In genomic region chr1:239061770-239062169, GRCh38 we compare ENCODE assay signal across 19 cellular contexts.
"Had no signal": no experiment of that assay in that cellular context is flagged by ENCODE, and none has a peak within 500 bp of the region (broad histone marks: within the 10 kb centered on the region; RNA-seq: fewer than 3 reads in every experiment).

No MANE protein-coding gene starts in this region.

- H3K4me1 ChIP-seq: foreskin keratinocyte, right atrium auricular region, stomach, transverse colon had no signal

- H3K27me3 Mint-ChIP-seq: dendritic cell treated with granulocyte-macrophage colony-stimulating factor and Interleukin-4, amounts not matched to agents 40 ng/mL and 50 ng/mL, for 4 days; naive thymus-derived CD8-positive, alpha-beta T cell had no signal

- H3K4me3 Mint-ChIP-seq: dendritic cell treated with granulocyte-macrophage colony-stimulating factor and Interleukin-4, amounts not matched to agents 40 ng/mL and 50 ng/mL, for 4 days; naive thymus-derived CD8-positive, alpha-beta T cell had no signal

- H3K36me3 ChIP-seq: right atrium auricular region, stomach, thoracic aorta, transverse colon had no signal

- H3K9me3 Mint-ChIP-seq: dendritic cell treated with granulocyte-macrophage colony-stimulating factor and Interleukin-4, amounts not matched to agents 40 ng/mL and 50 ng/mL, for 4 days had no signal

- H3K79me2 ChIP-seq: hepatocyte had no signal

- H3K9me3 ChIP-seq: mucosa of descending colon, right atrium auricular region, stomach, thoracic aorta, transverse colon had no signal

- H3K27me3 ChIP-seq: foreskin keratinocyte, hepatocyte, right atrium auricular region, stomach, transverse colon had no signal

- H3K36me3 Mint-ChIP-seq: naive thymus-derived CD8-positive, alpha-beta T cell had no signal

- H2AFZ ChIP-seq: hepatocyte had no signal

- H3K27ac Mint-ChIP-seq: dendritic cell treated with granulocyte-macrophage colony-stimulating factor and Interleukin-4, amounts not matched to agents 40 ng/mL and 50 ng/mL, for 4 days; naive thymus-derived CD8-positive, alpha-beta T cell had no signal

- DNase-seq: cerebellar nuclear complex; erythroblast; foreskin keratinocyte; head of caudate nucleus; left colon; left ventricle myocardium superior; mucosa of descending colon; naive thymus-derived CD8-positive, alpha-beta T cell; posterior cingulate gyrus; small intestine; stimulated activated CD4-positive, alpha-beta T cell treated with anti-CD3 and anti-CD28 coated beads, Interleukin-12 subunit alpha, Interleukin-12 subunit beta, amount 100 ng/mL, for 4 hours; stimulated activated naive CD4-positive, alpha-beta T cell; stomach; substantia nigra; transverse colon had no signal

- H3K4me1 Mint-ChIP-seq: naive thymus-derived CD8-positive, alpha-beta T cell had no signal

- H3K4me3 ChIP-seq: hepatocyte, mucosa of descending colon, right atrium auricular region, stomach, thoracic aorta, transverse colon had no signal

- H3K4me2 ChIP-seq: hepatocyte had no signal

- H3K27ac ChIP-seq: foreskin keratinocyte, hepatocyte, right atrium auricular region, stomach, thoracic aorta, transverse colon had no signal
